ENCODE assay signal across 9 cellular contexts in the genomic region with DNA sequence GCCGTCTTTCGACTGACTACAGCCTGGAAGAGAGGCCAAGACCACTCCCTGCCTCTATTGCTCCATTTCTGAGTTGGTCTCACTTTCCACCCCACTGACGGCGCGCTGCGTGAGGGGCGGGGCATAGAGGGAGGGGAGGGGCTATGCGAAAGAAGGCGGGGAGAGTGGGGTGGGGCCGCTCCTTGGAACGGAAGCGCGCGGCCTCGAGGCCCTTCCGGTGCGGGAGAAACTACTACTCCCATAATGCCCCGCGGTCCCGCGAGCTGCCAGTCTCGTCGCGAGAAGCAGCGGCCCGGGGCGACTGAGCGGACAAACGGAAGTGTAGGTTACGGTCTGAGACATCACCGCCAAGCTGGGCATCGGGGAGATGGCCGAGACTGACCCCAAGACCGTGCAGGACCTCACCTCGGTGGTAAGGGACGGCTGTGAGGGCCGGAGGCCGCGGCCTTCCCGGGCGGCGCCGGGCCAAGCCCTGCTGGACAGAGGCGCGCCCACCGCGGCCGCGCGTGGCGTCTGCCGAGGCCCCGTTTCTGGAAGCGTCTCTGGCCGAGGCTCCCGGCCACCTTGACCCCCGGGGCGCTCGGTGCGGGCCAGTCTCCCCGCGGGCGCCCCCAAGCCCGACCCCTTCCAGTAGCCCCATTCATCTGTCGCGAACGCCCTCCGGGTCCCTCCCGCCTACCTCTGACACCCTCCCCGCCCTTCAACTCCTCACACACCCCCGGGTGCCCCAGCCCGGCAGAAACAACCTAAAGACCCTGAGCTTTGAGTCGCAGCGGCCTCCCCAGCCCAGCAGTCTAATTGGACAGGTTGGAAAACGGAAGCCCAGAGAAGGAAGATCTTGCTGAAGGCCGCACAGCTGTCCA. TPM values are rescaled to one million over a fixed set of nuclear protein-coding genes. Genes with fewer than 3 reads are reported as not detected.
DNase-seq lines count a peak whose midpoint lies in the region; ATAC-seq, FAIRE-seq and TF ChIP-seq lines count a peak whose summit lies in the region.
"Had no signal": no experiment of that assay in that cellular context is flagged by ENCODE, and none has a peak within 500 bp of the region (broad histone marks: within the 10 kb centered on the region; RNA-seq: fewer than 3 reads in every experiment).

A gene (plus strand): TSS at position 269 of the 863 bp plus-strand sequence. CDS start 99 bp downstream, at position 368.

- peaks cover 30% of the 10 kb centered on the region for H3K36me3 Mint-ChIP-seq in central memory CD8-positive, alpha-beta T cell (ENCODE audit: insufficient read depth)

- H3K27me3 ChIP-seq in keratinocyte (ENCODE audit: control insufficient read depth, extremely low read depth, insufficient read depth, low read length) = no peaks in the 10 kb centered on the region

- H3K9me3 ChIP-seq in keratinocyte (ENCODE audit: control insufficient read depth, low read depth, low read length) = no peaks in the 10 kb centered on the region

- peak within 1 kb of the TSS; percentile 81 for H3K27ac ChIP-seq in keratinocyte (ENCODE audit: control insufficient read depth, insufficient read depth, low read length)

- peak within 1 kb of the TSS; percentile 87 for H3K9ac ChIP-seq in keratinocyte (ENCODE audit: control insufficient read depth, extremely low read depth, insufficient read depth, low read length)

- peak within 1 kb of the TSS; percentile 99 for H3K4me2 ChIP-seq in keratinocyte (ENCODE audit: control insufficient read depth, extremely low read depth, insufficient read depth, low read depth, low read length)

- TF ChIP-seq CTCF in keratinocyte (optimal IDR thresholded peaks at IDR 0.05 in 1 of 3, IDR thresholded peaks at IDR 0.05 in 1 of 3, conservative IDR thresholded peaks at IDR 0.05 in 1 of 3; ENCODE audit: extremely low read depth in 1 of 3, insufficient read depth in 2 of 3, low read length in 3 of 3) = no peak

- peak within 1 kb of the TSS; percentile 95 for H3K4me3 Mint-ChIP-seq in central memory CD8-positive, alpha-beta T cell

- H2AFZ ChIP-seq in keratinocyte (ENCODE audit: control insufficient read depth, low read length) = peak within 1 kb of the TSS; percentile 95

- dilution Hi-C loops in keratinocyte (cut with MboI; ENCODE audit: extremely low pct_ligation_motif_present, low sequenced_read_pairs) = no loop called here

- ATAC-seq in GM19025 (IDR thresholded peaks at IDR 0.05; ENCODE audit: low read depth, unreplicated experiment) (peak; percentile 94), HG03280 (IDR thresholded peaks at IDR 0.05; ENCODE audit: unreplicated experiment) (peak; percentile 93)
- ATAC-seq in activated CD4-positive, CD25-positive, alpha-beta regulatory T cell treated with anti-CD3 and anti-CD28 coated beads, Interleukin-2, amount 50 U/mL, for 24 hours = peak; percentile 96 to 97
- peak; percentile 97 for ATAC-seq in central memory CD8-positive, alpha-beta T cell (replicated peaks; ENCODE audit: extremely low read depth, poor library complexity, severe bottlenecking)

- peaks cover 3% of the 10 kb centered on the region for H4K20me1 ChIP-seq in keratinocyte (ENCODE audit: control insufficient read depth, extremely low read depth, insufficient read depth, low read length)

- peak within 1 kb of the TSS; percentile 93 for H3K27ac Mint-ChIP-seq in central memory CD8-positive, alpha-beta T cell (ENCODE audit: low read depth)

- no peak for FAIRE-seq in keratinocyte (lab: Jason Lieb, UNC)
- FAIRE-seq: islet of Langerhans had no signal

- peaks cover 8% of the 10 kb centered on the region for H3K4me1 ChIP-seq in keratinocyte (ENCODE audit: control insufficient read depth, extremely low read depth, insufficient read depth, low read length)

- DNase-seq in AG20443 (ENCODE audit: low spot score) (peak; percentile 98), NCI-H460 (ENCODE audit: extremely low read depth, low read depth) (peak; percentile 89), keratinocyte (ENCODE audit: low read depth, low spot score) (peak; percentile 35)
- DNase-seq in central memory CD8-positive, alpha-beta T cell (ENCODE audit: low spot score in 2 of 2) = peak; percentile 86 to 87
- DNase-seq in stimulated activated CD4-positive, alpha-beta T cell treated with anti-CD3 and anti-CD28 coated beads, Interleukin-12 subunit alpha, Interleukin-12 subunit beta, amount 100 ng/mL, for 48 hours (ENCODE audit: low read depth in 2 of 3, low spot score in 1 of 3) = peak; percentile 90 to 94 (median 92)

- H3K27me3 Mint-ChIP-seq in central memory CD8-positive, alpha-beta T cell = no peaks in the 10 kb centered on the region

- peak within 1 kb of the TSS; percentile 88 to 95 (median 93) for H3K4me3 ChIP-seq in keratinocyte (ENCODE audit: control insufficient read depth in 2 of 3, extremely low read depth in 1 of 3, insufficient read depth in 2 of 3, low read depth in 1 of 3, low read length in 3 of 3)

- H3K9me3 Mint-ChIP-seq in central memory CD8-positive, alpha-beta T cell = no peaks in the 10 kb centered on the region

- H3K36me3 ChIP-seq in keratinocyte (ENCODE audit: control insufficient read depth in 2 of 2, extremely low read depth in 1 of 2, insufficient read depth in 2 of 2, low read length in 2 of 2) = peaks cover 2 to 10% of the 10 kb centered on the region in 2 experiments

- peaks cover 13% of the 10 kb centered on the region for H3K4me1 Mint-ChIP-seq in central memory CD8-positive, alpha-beta T cell

- no peaks in the 10 kb centered on the region for H3K9me1 ChIP-seq in keratinocyte (ENCODE audit: control insufficient read depth, extremely low read depth, insufficient read depth, low read length)

- H3K79me2 ChIP-seq in keratinocyte (ENCODE audit: control insufficient read depth, insufficient read depth, low read length) = peaks cover 25% of the 10 kb centered on the region

RNA-seq across cellular contexts. Expression of the gene that starts here (rescaled TPM):
- 83.5 and 93.8 TPM in 2 replicates for total RNA-seq in NCI-H460 (2014; rRNA removed; shearing (Covaris generic))
- 7.8 and 13.5 TPM in 2 replicates for polyA plus RNA-seq in NCI-H460 (2014; cell fraction: nucleus; rRNA removed)
- 119 to 264 TPM (median 213 TPM) in 3 replicates for polyA plus RNA-seq in keratinocyte
- polyA plus RNA-seq in keratinocyte (2011; ENCODE audit: low read depth) = 247 TPM
- 158 and 206 TPM in 2 replicates for polyA plus RNA-seq in keratinocyte (2011; cell fraction: cytosol; rRNA removed)
- polyA plus RNA-seq in keratinocyte (2011; cell fraction: nucleus; rRNA removed) = 47.4 and 54.4 TPM in 2 replicates
- 204 and 255 TPM in 2 replicates for polyA plus RNA-seq in keratinocyte (2012; ENCODE audit: low replicate concordance)
- 31.7 to 119 TPM (median 89.5 TPM) in 3 replicates for polyA minus RNA-seq in keratinocyte
- polyA minus RNA-seq in keratinocyte (2011; cell fraction: cytosol; rRNA and poly(A)+ RNA removed) = 58.5 TPM
- polyA minus RNA-seq in keratinocyte (2011; cell fraction: nucleus; rRNA and poly(A)+ RNA removed) = 11.2 and 19.0 TPM in 2 replicates

Comparison
In these comparisons a context has a peak if more than half of its experiments do, and no peak if none do; other contexts are left out.
1. Peak in every context shown above with its lines: DNase-seq, ATAC-seq, H3K4me3 ChIP-seq and H3K27ac ChIP-seq.
2. DNase-seq: peak in every context shown above with its lines; median percentile 98 in AG20443; 92 in stimulated activated CD4-positive, alpha-beta T cell treated with anti-CD3 and anti-CD28 coated beads, Interleukin-12 subunit alpha, Interleukin-12 subunit beta, amount 100 ng/mL, for 48 hours; 89 in NCI-H460; 86 in central memory CD8-positive, alpha-beta T cell; 35 in keratinocyte.